ENCODE assay signal across 27 cellular contexts in genomic region chr12:9588749-9589148, GRCh38. TPM values are rescaled to one million over a fixed set of nuclear protein-coding genes. Genes with fewer than 3 reads are reported as not detected.
DNase-seq lines count a peak whose midpoint lies in the region; ATAC-seq, FAIRE-seq and TF ChIP-seq lines count a peak whose summit lies in the region.
"Had no signal": no experiment of that assay in that cellular context is flagged by ENCODE, and none has a peak within 500 bp of the region (broad histone marks: within the 10 kb centered on the region; RNA-seq: fewer than 3 reads in every experiment).

No MANE protein-coding gene starts in this region.

- H3K27me3 ChIP-seq in SK-N-SH (ENCODE audit: insufficient read depth) (no peaks in the 10 kb centered on the region), HepG2 (ENCODE audit: control insufficient read depth in 1 of 2, insufficient read depth in 2 of 2, low read length in 2 of 2) (no peaks in the 10 kb centered on the region), upper lobe of right lung (no peaks in the 10 kb centered on the region)
- H3K27me3 ChIP-seq: Peyer's patch had no signal

- DNase-seq in SK-N-SH, result peak; percentile 12
- DNase-seq in foreskin fibroblast, result peak; percentile 1 to 16
- peak; percentile 57 for DNase-seq in HepG2 (ENCODE audit: low spot score)
- no peak for DNase-seq in urothelium cell line (ENCODE audit: low spot score)
- no peak for DNase-seq in upper lobe of right lung
- no peak for DNase-seq in T-helper 9 cell
- DNase-seq: DMS79 treated with DMSO at 0.1 percent for 48 hours; HFFc6; Kasumi-1; MG63; NCI-H1092; NCI-H1436 treated with DMSO at 0.1 percent for 48 hours; NCI-H2029; NCI-H446 treated with DMSO at 0.1 percent for 48 hours; NCI-H69; NK-92 treated with Interleukin-12 subunit alpha and Interleukin-12 subunit beta, amount 100 ng/mL, for 24 hours; Peyer's patch; Right ventricle myocardium superior had no signal

- H3F3A ChIP-seq in SK-N-SH (replicated peaks; ENCODE audit: insufficient read depth), result no peaks in the 10 kb centered on the region

- CTCF ChIA-PET in SK-N-SH (lab: Yijun Ruan, JAX), result interaction anchor here (1.3 kb wide), 1 partner anchor 9 kb away, joined by 5 read pairs; no protein-coding TSS in a partner anchor
- CTCF ChIA-PET in HepG2 (lab: Yijun Ruan, JAX; ENCODE audit: low intra/inter-chr PET ratio, low total read pairs), result no interaction called here

- BruUV-seq in HepG2 (replicated peaks; lab: Mats Ljungman, UMichigan), result no TSS peak

- H3K9me2 ChIP-seq in SK-N-SH, result no peaks in the 10 kb centered on the region

- FAIRE-seq in HepG2 (lab: Jason Lieb, UNC) (peak; percentile 71), urothelium cell line (lab: Jason Lieb, UNC) (peak; percentile 85)
- FAIRE-seq: G401.6, H54 had no signal

- ATAC-seq in SK-N-SH treated with all-trans-retinoic acid at 6 μM for 48 hours (no peak), HepG2 (peak; percentile 99), upper lobe of right lung (no peak), HG03439 (IDR thresholded peaks at IDR 0.05; ENCODE audit: unreplicated experiment) (no peak)

- H3K9ac ChIP-seq in SK-N-SH (no peak overlapping the region), HepG2 (ENCODE audit: insufficient read depth, low read depth, low read length) (no peak overlapping the region)

- intact Hi-C loops in HepG2 (cut with micrococcal nuclease; ENCODE audit: unreplicated experiment), result no loop called here
- intact Hi-C loops in upper lobe of right lung (cut with DNase I), result no loop called here

- H3K4me3 ChIP-seq in SK-N-SH (ENCODE audit: low read depth in 2 of 2, low read length in 1 of 2) (no peak overlapping the region), foreskin fibroblast (ENCODE audit: low read depth in 1 of 2, low read length in 2 of 2) (no peak overlapping the region), HepG2 (replicated peaks in 1 of 3; ENCODE audit: insufficient read depth in 1 of 3, low read depth in 2 of 3, low read length in 3 of 3) (no peak overlapping the region), upper lobe of right lung (no peak overlapping the region)
- H3K4me3 ChIP-seq: MG63, Peyer's patch had no signal

- POLR2A ChIA-PET in SK-N-SH (lab: Yijun Ruan, JAX), result no interaction called here
- POLR2A ChIA-PET in HepG2 (lab: Yijun Ruan, JAX), result no interaction called here

- H3K79me2 ChIP-seq in SK-N-SH (ENCODE audit: insufficient read depth) (no peaks in the 10 kb centered on the region), HepG2 (ENCODE audit: insufficient read depth, low read length) (no peaks in the 10 kb centered on the region)

- TF ChIP-seq EP300 in SK-N-SH (IDR thresholded peaks at IDR 0.05; ENCODE audit: borderline replicate concordance in 1 of 2, low read depth in 1 of 2, low read length in 1 of 2) (no peak), HepG2 (IDR thresholded peaks at IDR 0.05; ENCODE audit: low read depth in 2 of 2, low read length in 2 of 2) (peak in 1 of 2 experiments; percentile 36; a peak in 2 of 4 replicates), HepG2 (CRISPR knock-in tag; IDR thresholded peaks at IDR 0.05; ENCODE audit: borderline replicate concordance) (no peak)

- 28% methylated on average over 2 of the region's 2 CpGs for WGBS in SK-N-SH (ENCODE audit: low lambda C conversion rate)
- WGBS in HepG2 (ENCODE audit: low lambda C conversion rate), result 9% methylated on average over 2 of the region's 2 CpGs

- in situ Hi-C loops in HepG2 (cut with HindIII; ENCODE audit: extremely low pct_ligation_motif_present, low pct_unique_long_range_greater_than_20kb), result no loop called here

- no peaks in the 10 kb centered on the region for H3K9me3 ChIP-seq in SK-N-SH
- H3K9me3 ChIP-seq in HepG2 (ENCODE audit: low read length), result no peaks in the 10 kb centered on the region
- H3K9me3 ChIP-seq in upper lobe of right lung, result no peaks in the 10 kb centered on the region
- H3K9me3 ChIP-seq: MG63, Peyer's patch had no signal

- TF ChIP-seq CTCF in SK-N-SH (IDR thresholded peaks at IDR 0.05), result no peak
- no peak for TF ChIP-seq CTCF in foreskin fibroblast (IDR thresholded peaks at IDR 0.05; ENCODE audit: low read depth, low read length)
- TF ChIP-seq CTCF in HepG2 (CRISPR knock-in tag; IDR thresholded peaks at IDR 0.05), result no peak
- no peak for TF ChIP-seq CTCF in upper lobe of right lung (IDR thresholded peaks at IDR 0.05)

- H3K4me2 ChIP-seq in SK-N-SH, result no peak overlapping the region
- H3K4me2 ChIP-seq in HepG2 (ENCODE audit: low read depth, low read length), result no peak overlapping the region

- TF ChIP-seq RAD21 in SK-N-SH (IDR thresholded peaks at IDR 0.05; ENCODE audit: low read length), result no peak
- TF ChIP-seq RAD21 in HepG2 (CRISPR knock-in tag; IDR thresholded peaks at IDR 0.05), result no peak

- no peak overlapping the region for H2AFZ ChIP-seq in SK-N-SH (ENCODE audit: low read depth)
- no peak overlapping the region for H2AFZ ChIP-seq in HepG2 (ENCODE audit: low read length)

- no peaks in the 10 kb centered on the region for H4K20me1 ChIP-seq in SK-N-SH (ENCODE audit: insufficient read depth)
- no peaks in the 10 kb centered on the region for H4K20me1 ChIP-seq in HepG2 (ENCODE audit: insufficient read depth, low read length)

- TF ChIP-seq POLR2A in HepG2 (IDR thresholded peaks at IDR 0.05; ENCODE audit: insufficient read depth in 1 of 2, low read depth in 2 of 2, low read length in 2 of 2), result no peak

- H3K27ac ChIP-seq in SK-N-SH (ENCODE audit: low read depth in 2 of 2, low read length in 1 of 2), result no peak overlapping the region
- peak overlapping the region; percentile 7 for H3K27ac ChIP-seq in HepG2 (ENCODE audit: extremely low read length, insufficient read depth, low read length)
- H3K27ac ChIP-seq in upper lobe of right lung, result no peak overlapping the region
- H3K27ac ChIP-seq: 22Rv1, HL-60, Peyer's patch had no signal

- H3K36me3 ChIP-seq in SK-N-SH (replicated peaks in 1 of 2; ENCODE audit: control insufficient read depth in 1 of 2, insufficient read depth in 2 of 2, low read length in 1 of 2) (no peaks in the 10 kb centered on the region), HepG2 (replicated peaks in 1 of 2; ENCODE audit: control insufficient read depth in 1 of 2, insufficient read depth in 2 of 2, low read length in 2 of 2) (no peaks in the 10 kb centered on the region), upper lobe of right lung (no peaks in the 10 kb centered on the region)
- H3K36me3 ChIP-seq: MG63, Peyer's patch had no signal

- H3K4me1 ChIP-seq in SK-N-SH (ENCODE audit: control insufficient read depth in 1 of 2, insufficient read depth in 2 of 2, low read depth in 1 of 2, low read length in 1 of 2) (peaks cover 0 to 2% of the 10 kb centered on the region in 2 experiments; a peak in 1 of 4 replicates), HepG2 (ENCODE audit: insufficient read depth, low read length) (peaks cover 36% of the 10 kb centered on the region), upper lobe of right lung (no peaks in the 10 kb centered on the region)
- H3K4me1 ChIP-seq: Peyer's patch had no signal

TF ChIP-seq in SK-N-SH, 30 proteins besides CTCF, POLR2A, EP300 and RAD21 (continues in another document):
- TF ChIP-seq USF1 (IDR thresholded peaks at IDR 0.05; ENCODE audit: borderline replicate concordance, low read depth), result no peak

TF ChIP-seq in SK-N-SH treated with all-trans-retinoic acid at 6 μM for 48 hours, 23 proteins besides CTCF, POLR2A, EP300 and RAD21 (continues in another document):
- TF ChIP-seq TCF4 (CRISPR knock-in tag; IDR thresholded peaks at IDR 0.05; ENCODE audit: borderline replicate concordance) (no peak), CSDC2 (CRISPR knock-in tag; IDR thresholded peaks at IDR 0.05) (no peak), ZNF8 (CRISPR knock-in tag; IDR thresholded peaks at IDR 0.05) (no peak), SNAI2 (CRISPR knock-in tag; IDR thresholded peaks at IDR 0.05) (no peak), ZFP3 (CRISPR knock-in tag; IDR thresholded peaks at IDR 0.05) (no peak), ZNF70 (CRISPR knock-in tag; IDR thresholded peaks at IDR 0.05) (no peak), GLIS3 (CRISPR knock-in tag; IDR thresholded peaks at IDR 0.05) (no peak), ZC3H10 (CRISPR knock-in tag; IDR thresholded peaks at IDR 0.05) (no peak)

TF ChIP-seq in HepG2, 621 proteins besides CTCF, POLR2A, EP300 and RAD21 (continues in another document):
- TF ChIP-seq, protein P1, sequence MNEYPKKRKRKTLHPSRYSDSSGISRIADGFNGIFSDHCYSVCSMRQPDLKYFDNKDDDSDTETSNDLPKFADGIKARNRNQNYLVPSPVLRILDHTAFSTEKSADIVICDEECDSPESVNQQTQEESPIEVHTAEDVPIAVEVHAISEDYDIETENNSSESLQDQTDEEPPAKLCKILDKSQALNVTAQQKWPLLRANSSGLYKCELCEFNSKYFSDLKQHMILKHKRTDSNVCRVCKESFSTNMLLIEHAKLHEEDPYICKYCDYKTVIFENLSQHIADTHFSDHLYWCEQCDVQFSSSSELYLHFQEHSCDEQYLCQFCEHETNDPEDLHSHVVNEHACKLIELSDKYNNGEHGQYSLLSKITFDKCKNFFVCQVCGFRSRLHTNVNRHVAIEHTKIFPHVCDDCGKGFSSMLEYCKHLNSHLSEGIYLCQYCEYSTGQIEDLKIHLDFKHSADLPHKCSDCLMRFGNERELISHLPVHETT (CRISPR knock-in tag; conservative IDR thresholded peaks at IDR 0.05), result no peak

RNA-seq across cellular contexts. Expression of gene KLRB1, which starts 19.0 kb away (rescaled TPM):
- polyA plus RNA-seq in SK-N-SH (2012; rRNA removed) (not detected in 2 replicates), HepG2 (2011; rRNA removed) (not detected in 2 replicates)
- polyA plus RNA-seq in SK-N-SH (2012; cell fraction: cytosol; rRNA removed), result not detected in 2 replicates
- not detected in 2 replicates for polyA plus RNA-seq in SK-N-SH (2012; cell fraction: nucleus; rRNA removed)
- total RNA-seq in HepG2 (2016; rRNA removed; fragmentation: Illumina TruSeq; extraction: Trizol) (not detected in 2 replicates), upper lobe of right lung (3.3 TPM)
- total RNA-seq in HepG2 (2016; cell fraction: cytosol; rRNA removed; fragmentation: Illumina TruSeq; extraction: Trizol; ENCODE audit: low read depth), result not detected in 2 replicates
- not detected in 2 replicates for total RNA-seq in HepG2 (2016; cell fraction: insoluble cytoplasmic fraction; rRNA removed; fragmentation: Illumina TruSeq; extraction: Trizol)
- not detected in 2 replicates for total RNA-seq in HepG2 (2016; cell fraction: membrane; rRNA removed; fragmentation: Illumina TruSeq; extraction: Trizol)
- total RNA-seq in HepG2 (2016; cell fraction: nucleus; rRNA removed; fragmentation: Illumina TruSeq; extraction: Trizol), result not detected in 2 replicates
- not detected in 2 replicates for polyA plus RNA-seq in HepG2 (2011; cell fraction: cytosol; rRNA removed)
- not detected in 2 replicates for polyA plus RNA-seq in HepG2 (2011; cell fraction: nucleus; rRNA removed)
- not detected in 2 replicates for polyA plus RNA-seq in HepG2 (2012)
- not detected in 2 replicates for polyA plus RNA-seq in HepG2 (2016; cell fraction: cytosol; fragmentation: Illumina TruSeq; extraction: Trizol; ENCODE audit: low read depth)
- not detected in 2 replicates for polyA plus RNA-seq in HepG2 (2016; cell fraction: insoluble cytoplasmic fraction; fragmentation: Illumina TruSeq; extraction: Trizol; ENCODE audit: low read depth)
- not detected in 2 replicates for polyA plus RNA-seq in HepG2 (2016; cell fraction: membrane; fragmentation: Illumina TruSeq; extraction: Trizol; ENCODE audit: low read depth)
- polyA plus RNA-seq in HepG2 (2016; cell fraction: nucleus; fragmentation: Illumina TruSeq; extraction: Trizol; ENCODE audit: insufficient read depth, low read depth), result not detected in 2 replicates
- not detected in 2 replicates for polyA minus RNA-seq in HepG2 (2011; rRNA and poly(A)+ RNA removed; ENCODE audit: low replicate concordance)
- polyA minus RNA-seq in HepG2 (2011; cell fraction: cytosol; rRNA and poly(A)+ RNA removed), result not detected in 2 replicates
- not detected in 2 replicates for polyA minus RNA-seq in HepG2 (2011; cell fraction: nucleus; rRNA and poly(A)+ RNA removed)
- total RNA-seq: B cell, HFFc6, HT1080, Right ventricle myocardium superior had no signal
- polyA plus RNA-seq: AG04450 had no signal

Comparison
In these comparisons a context has a peak if more than half of its experiments do, and no peak if none do; other contexts are left out.
1. DNase-seq: peak in SK-N-SH (single experiment), foreskin fibroblast (2 of 2) and HepG2 (single experiment); none in urothelium cell line (single experiment), upper lobe of right lung (single experiment) and T-helper 9 cell (single experiment).
2. Of the 25 proteins assayed by ChIP-seq in both HepG2 and SK-N-SH: peak only in HepG2: FOSL2, JUND, MAX and NFIC; only in SK-N-SH: none; in both: none; in neither: 19; mixed calls (peak in some experiments, not most) for 2.